13 cellular contexts compared by ENCODE assay signal in genomic region chr13:111043575-111043982, GRCh38.
DNase-seq lines count a peak whose midpoint lies in the region; ATAC-seq and TF ChIP-seq lines count a peak whose summit lies in the region.
"Had no signal": no experiment of that assay in that cellular context is flagged by ENCODE, and none has a peak within 500 bp of the region (broad histone marks: within the 10 kb centered on the region; RNA-seq: fewer than 3 reads in every experiment).

No MANE protein-coding gene starts in this region.

- intact Hi-C loops in sigmoid colon (cut with DNase I) = loop anchor here (10.0 kb wide), 1 partner anchor 449 kb away; no protein-coding TSS in a partner anchor

- no peak overlapping the region for H3K27ac ChIP-seq in sigmoid colon
- H3K27ac ChIP-seq: stomach had no signal

- peaks cover 18% of the 10 kb centered on the region for H3K4me1 Mint-ChIP-seq in memory B cell

- ATAC-seq in HG02981 (IDR thresholded peaks at IDR 0.05; ENCODE audit: unreplicated experiment) (peak; percentile 43), memory B cell (ENCODE audit: low read depth) (peak; percentile 36), HG03196 (IDR thresholded peaks at IDR 0.05; ENCODE audit: unreplicated experiment) (no peak), GM18505 (IDR thresholded peaks at IDR 0.05; ENCODE audit: unreplicated experiment) (no peak)

- 70 to 72% methylated on average over 12 of the region's 12 CpGs for WGBS in sigmoid colon, 2 donors

- no peaks in the 10 kb centered on the region for H3K27me3 ChIP-seq in sigmoid colon

- DNase-seq in ELR (ENCODE audit: low read depth) (peak; percentile 73), astrocyte of the hippocampus (ENCODE audit: low read depth, low spot score) (peak; percentile 33), memory B cell (ENCODE audit: low spot score in 2 of 2) (no peak), sigmoid colon (no peak), mucosa of gallbladder (ENCODE audit: low spot score) (no peak)
- DNase-seq: activated CD4-positive, CD25-positive, alpha-beta regulatory T cell; DMS79 treated with DMSO at 0.1 percent for 48 hours; midbrain; stomach had no signal

- H3K4me1 ChIP-seq in sigmoid colon = no peaks in the 10 kb centered on the region
- H3K4me1 ChIP-seq: stomach had no signal

- H3K9me3 ChIP-seq in sigmoid colon = no peaks in the 10 kb centered on the region
- H3K9me3 ChIP-seq: stomach had no signal

- H3K27me3 Mint-ChIP-seq in memory B cell = peaks cover 9% of the 10 kb centered on the region

- no peak overlapping the region for H3K4me3 Mint-ChIP-seq in memory B cell

- no peak for TF ChIP-seq CTCF in sigmoid colon (IDR thresholded peaks at IDR 0.05)

- no peaks in the 10 kb centered on the region for H3K9me3 Mint-ChIP-seq in memory B cell

- no peak overlapping the region for H3K4me3 ChIP-seq in sigmoid colon
- H3K4me3 ChIP-seq: smooth muscle cell, stomach had no signal

- no peak for TF ChIP-seq POLR2A in sigmoid colon (IDR thresholded peaks at IDR 0.05)
- no peak for TF ChIP-seq POLR2A in GM18505 (IDR thresholded peaks at IDR 0.05; ENCODE audit: borderline replicate concordance, extremely low read depth, insufficient read depth, insufficient read length)

- H3K36me3 Mint-ChIP-seq in memory B cell = no peaks in the 10 kb centered on the region

- no peak for TF ChIP-seq EP300 in sigmoid colon (IDR thresholded peaks at IDR 0.05)

- no peaks in the 10 kb centered on the region for H3K36me3 ChIP-seq in sigmoid colon
- H3K36me3 ChIP-seq: stomach had no signal

- H3K27ac Mint-ChIP-seq in memory B cell = no peak overlapping the region

Comparison
In these comparisons a context has a peak if more than half of its experiments do, and no peak if none do; other contexts are left out.
1. DNase-seq: peak in ELR (single experiment) and astrocyte of the hippocampus (single experiment); none in memory B cell (0 of 2), sigmoid colon (single experiment) and mucosa of gallbladder (single experiment).
2. ATAC-seq: peak in HG02981 (single experiment) and memory B cell (single experiment); none in HG03196 (single experiment) and GM18505 (single experiment).